ENCODE assay signal across 8 cellular contexts in genomic region chrX:68822641-68823410, GRCh38. TPM values are rescaled to one million over a fixed set of nuclear protein-coding genes. Genes with fewer than 3 reads are reported as not detected.
DNase-seq lines count a peak whose midpoint lies in the region; ATAC-seq and TF ChIP-seq lines count a peak whose summit lies in the region.

No MANE protein-coding gene starts in this region.

- H3K4me3 Mint-ChIP-seq in T-cell (no peak overlapping the region), progenitor cell of endocrine pancreas (ENCODE audit: low read depth) (no peak overlapping the region), CD14-positive monocyte (no peak overlapping the region)

- no peaks in the 10 kb centered on the region for H3K27me3 ChIP-seq in foreskin keratinocyte

- POLR2A ChIA-PET in T-cell (lab: Charles Lee): no interaction called here

- CTCF ChIA-PET in T-cell (lab: Charles Lee): interaction anchor here in 1 of 2 donors (2.3 kb wide), 1 partner anchor 399 kb away, joined by 6 read pairs; no protein-coding TSS in a partner anchor

- ATAC-seq in T-cell (replicated peaks in 1 of 4): peak in 3 of 4 experiments; percentile 56 to 63 (median 59)
- ATAC-seq in foreskin keratinocyte: peak; percentile 69
- ATAC-seq in HG03342 (IDR thresholded peaks at IDR 0.05; ENCODE audit: unreplicated experiment): no peak

- DNase-seq in stimulated activated CD4-positive, alpha-beta T cell treated with anti-CD3 and anti-CD28 coated beads, Interleukin-15, amount 100 ng/mL, for 24 hours: peak; percentile 23
- DNase-seq in stimulated activated CD4-positive, alpha-beta T cell treated with anti-CD3 and anti-CD28 coated beads, Interleukin-4, amount 100 ng/mL, for 4 hours: no peak
- DNase-seq in HT-29 (ENCODE audit: low spot score): peak; percentile 79
- peak in 2 of 34 experiments; percentile 4 to 10 for DNase-seq in T-cell
- DNase-seq in foreskin keratinocyte: peak in 1 of 2 donors; percentile 45
- DNase-seq in progenitor cell of endocrine pancreas (ENCODE audit: low spot score, unreplicated experiment): no peak
- no peak for DNase-seq in CD14-positive monocyte (ENCODE audit: low spot score)

- TF ChIP-seq CTCF in foreskin keratinocyte (conservative IDR thresholded peaks at IDR 0.05): peak; percentile 83
- TF ChIP-seq CTCF in progenitor cell of endocrine pancreas (IDR thresholded peaks at IDR 0.05; ENCODE audit: unreplicated experiment): peak; percentile 58
- TF ChIP-seq CTCF in CD14-positive monocyte (IDR thresholded peaks at IDR 0.05): no peak

- peaks cover 3 to 10% (median 5%) of the 10 kb centered on the region in 3 donors for H3K4me1 Mint-ChIP-seq in T-cell
- peaks cover 2% of the 10 kb centered on the region for H3K4me1 Mint-ChIP-seq in progenitor cell of endocrine pancreas (ENCODE audit: low read depth)
- H3K4me1 Mint-ChIP-seq in CD14-positive monocyte: peaks cover 6% of the 10 kb centered on the region

- H3K27ac Mint-ChIP-seq in T-cell: no peak overlapping the region
- no peak overlapping the region for H3K27ac Mint-ChIP-seq in progenitor cell of endocrine pancreas
- no peak overlapping the region for H3K27ac Mint-ChIP-seq in CD14-positive monocyte

- no peak overlapping the region for H3K27ac ChIP-seq in foreskin keratinocyte

- no peaks in the 10 kb centered on the region for H3K36me3 Mint-ChIP-seq in T-cell
- H3K36me3 Mint-ChIP-seq in progenitor cell of endocrine pancreas (ENCODE audit: insufficient read depth): no peaks in the 10 kb centered on the region
- no peaks in the 10 kb centered on the region for H3K36me3 Mint-ChIP-seq in CD14-positive monocyte

- no peaks in the 10 kb centered on the region for H3K9me3 Mint-ChIP-seq in T-cell
- H3K9me3 Mint-ChIP-seq in progenitor cell of endocrine pancreas (ENCODE audit: low read depth): no peaks in the 10 kb centered on the region
- H3K9me3 Mint-ChIP-seq in CD14-positive monocyte: no peaks in the 10 kb centered on the region

- H3K27me3 Mint-ChIP-seq in T-cell (peaks cover 0 to 4% of the 10 kb centered on the region in 2 donors), progenitor cell of endocrine pancreas (no peaks in the 10 kb centered on the region), CD14-positive monocyte (ENCODE audit: low read depth in 3 of 3) (peaks cover 3 to 11% (median 4%) of the 10 kb centered on the region in 3 donors)

- H3K4me1 ChIP-seq in foreskin keratinocyte: peaks cover 10% of the 10 kb centered on the region

- intact Hi-C loops in CD14-positive monocyte (cut with micrococcal nuclease): loop anchor here in 1 of 2 donors (10.0 kb wide), 1 partner anchor 462 kb away; no protein-coding TSS in a partner anchor

RNA-seq across cellular contexts. Expression of gene EFNB1, which starts 6.0 kb away (rescaled TPM):
- 285 and 300 TPM in 2 replicates for total RNA-seq in HT-29 (2014; rRNA removed; shearing (Covaris generic))
- 1 to 10 TPM; 3.9 to 7.8 (median 7.4) TPM for total RNA-seq in T-cell
- 186 and 223 TPM in 2 replicates for total RNA-seq in foreskin keratinocyte
- 133 and 150 TPM in 2 replicates for polyA plus RNA-seq in foreskin keratinocyte
- total RNA-seq in progenitor cell of endocrine pancreas: 16.9 and 18.0 TPM in 2 replicates
- polyA plus RNA-seq in CD14-positive monocyte: 1 to 10 TPM; 5.4 to 6.6 TPM

Comparison
In these comparisons a context has a peak if more than half of its experiments do, and no peak if none do; other contexts are left out.
1. DNase-seq: peak in stimulated activated CD4-positive, alpha-beta T cell treated with anti-CD3 and anti-CD28 coated beads, Interleukin-15, amount 100 ng/mL, for 24 hours (single experiment) and HT-29 (single experiment); none in stimulated activated CD4-positive, alpha-beta T cell treated with anti-CD3 and anti-CD28 coated beads, Interleukin-4, amount 100 ng/mL, for 4 hours (0 of 2), progenitor cell of endocrine pancreas (single experiment) and CD14-positive monocyte (single experiment).